Comparison of ENCODE assay signal across 8 cellular contexts in the genomic region with DNA sequence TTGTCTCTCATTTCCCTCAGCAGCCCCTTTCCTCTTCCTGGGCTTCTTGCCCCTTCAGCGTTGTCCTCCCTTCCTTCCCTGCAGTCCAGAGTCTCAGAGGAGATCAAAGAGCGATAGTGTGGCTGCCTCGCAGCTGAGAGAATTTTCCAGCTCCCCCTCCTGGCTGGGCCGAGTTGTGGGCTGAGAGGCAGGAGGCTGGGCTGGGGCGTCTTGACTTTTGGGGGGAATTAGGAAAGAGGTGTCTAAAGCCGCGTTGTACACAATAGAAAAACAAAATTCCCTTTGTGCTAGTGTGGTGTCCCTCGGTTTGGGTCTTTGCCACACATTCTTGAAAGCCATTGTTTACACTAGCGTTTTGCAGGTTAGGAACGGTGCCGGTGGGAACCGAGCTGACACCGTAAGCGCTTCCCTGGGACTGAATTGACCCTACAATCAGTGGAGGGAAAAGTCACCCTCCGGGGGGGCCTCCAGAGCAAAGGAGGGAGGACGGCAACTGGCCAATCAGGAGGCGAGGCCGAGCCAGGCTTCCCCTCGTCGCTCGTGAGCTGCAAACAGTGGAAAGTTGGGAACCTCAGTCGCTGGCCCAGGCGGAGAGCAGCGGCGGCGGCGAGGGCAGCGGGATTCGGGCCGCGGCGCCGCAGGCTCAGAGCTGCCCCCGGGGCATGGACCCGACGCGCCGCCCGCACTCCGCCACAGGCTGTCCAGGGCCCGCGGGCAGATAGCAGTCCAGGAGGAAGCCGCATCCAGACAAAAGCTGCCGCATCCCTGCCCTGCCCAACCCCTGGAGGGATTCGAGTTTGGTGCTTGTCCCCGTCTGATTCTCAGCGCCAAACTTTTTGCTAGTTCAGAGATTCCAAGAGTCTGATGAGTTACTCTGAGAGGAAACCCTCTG. TPM values are rescaled to one million over a fixed set of nuclear protein-coding genes. Genes with fewer than 3 reads are reported as not detected.
DNase-seq lines count a peak whose midpoint lies in the region; ATAC-seq, FAIRE-seq and TF ChIP-seq lines count a peak whose summit lies in the region.

A gene (plus strand): TSS at position 574 of the 892 bp plus-strand sequence. CDS start 389 bp downstream, outside the sequence.

- peaks cover 18% of the 10 kb centered on the region for H3K9me3 Mint-ChIP-seq in activated T-helper 1 cell treated with anti-CD3 and anti-CD28 coated beads, Interleukin-12 subunit alpha, Interleukin-12 subunit beta, Interleukin-2, Interleukin-4 antibody, amounts not matched to agents 30 ng/mL and 10 ng/mL and 1 ng/mL, durations not matched to agents 14 hours and 24 hours and 36 hours
- peaks cover 16 to 36% (median 22%) of the 10 kb centered on the region in 9 donors for H3K9me3 Mint-ChIP-seq in naive thymus-derived CD8-positive, alpha-beta T cell

- H3K27ac Mint-ChIP-seq in activated T-helper 1 cell treated with anti-CD3 and anti-CD28 coated beads, Interleukin-12 subunit alpha, Interleukin-12 subunit beta, Interleukin-2, Interleukin-4 antibody, amounts not matched to agents 30 ng/mL and 10 ng/mL and 1 ng/mL, durations not matched to agents 14 hours and 24 hours and 36 hours = no peak within 1 kb of the TSS
- peak within 1 kb of the TSS in 2 of 10 donors; percentile 1 to 18 for H3K27ac Mint-ChIP-seq in naive thymus-derived CD8-positive, alpha-beta T cell

- peaks cover 18% of the 10 kb centered on the region for H3K4me1 Mint-ChIP-seq in activated T-helper 1 cell treated with anti-CD3 and anti-CD28 coated beads, Interleukin-12 subunit alpha, Interleukin-12 subunit beta, Interleukin-2, Interleukin-4 antibody, amounts not matched to agents 30 ng/mL and 10 ng/mL and 1 ng/mL, durations not matched to agents 14 hours and 24 hours and 36 hours (ENCODE audit: low read depth)
- peaks cover 9 to 18% (median 17%) of the 10 kb centered on the region in 4 donors for H3K4me1 Mint-ChIP-seq in naive thymus-derived CD8-positive, alpha-beta T cell

- peak; percentile 45 to 50 for ATAC-seq in naive thymus-derived CD8-positive, alpha-beta T cell

- intact Hi-C loops in activated T-helper 1 cell treated with anti-CD3 and anti-CD28 coated beads, Interleukin-12 subunit alpha, Interleukin-12 subunit beta, Interleukin-2, Interleukin-4 antibody, amounts not matched to agents 30 ng/mL and 10 ng/mL and 1 ng/mL, durations not matched to agents 14 hours and 24 hours and 36 hours (cut with micrococcal nuclease) = loop anchor here (10.0 kb wide), 1 partner anchor 481 kb away; no protein-coding TSS in a partner anchor
- intact Hi-C loops in uterus (cut with DNase I; ENCODE audit: low total_unique reads) = no loop called here

- TF ChIP-seq POLR2A in GM12892 (IDR thresholded peaks at IDR 0.05; ENCODE audit: low read depth, low read length) (no peak), uterus (IDR thresholded peaks at IDR 0.05) (peak; percentile 45 to 49)

- H3K36me3 Mint-ChIP-seq in activated T-helper 1 cell treated with anti-CD3 and anti-CD28 coated beads, Interleukin-12 subunit alpha, Interleukin-12 subunit beta, Interleukin-2, Interleukin-4 antibody, amounts not matched to agents 30 ng/mL and 10 ng/mL and 1 ng/mL, durations not matched to agents 14 hours and 24 hours and 36 hours (ENCODE audit: low read depth) = peaks cover 2% of the 10 kb centered on the region
- H3K36me3 Mint-ChIP-seq in naive thymus-derived CD8-positive, alpha-beta T cell = peaks cover 0 to 34% (median 15%) of the 10 kb centered on the region in 3 donors

- TF ChIP-seq CTCF in AG04449 (IDR thresholded peaks at IDR 0.05; ENCODE audit: insufficient read depth, low read length, missing control alignments) (peak; percentile 41), uterus (IDR thresholded peaks at IDR 0.05) (peak in 2 of 4 experiments; percentile 14 to 19)

- CTCF ChIA-PET in AG04449 (lab: Yijun Ruan, JAX) = interaction anchor here (0.7 to 4.2 kb wide), 11 partner anchors 8 to 478 kb away, joined by 3 to 33 read pairs (median 3); no protein-coding TSS in a partner anchor

- H3K27me3 Mint-ChIP-seq in activated T-helper 1 cell treated with anti-CD3 and anti-CD28 coated beads, Interleukin-12 subunit alpha, Interleukin-12 subunit beta, Interleukin-2, Interleukin-4 antibody, amounts not matched to agents 30 ng/mL and 10 ng/mL and 1 ng/mL, durations not matched to agents 14 hours and 24 hours and 36 hours (ENCODE audit: insufficient read depth) = peaks cover 59% of the 10 kb centered on the region
- peaks cover 43 to 88% (median 49%) of the 10 kb centered on the region in 5 donors for H3K27me3 Mint-ChIP-seq in naive thymus-derived CD8-positive, alpha-beta T cell

- H3K36me3 ChIP-seq in uterus = no peaks in the 10 kb centered on the region

- peak; percentile 42 for FAIRE-seq in GM12892 (lab: Jason Lieb, UNC)
- FAIRE-seq in frontal cortex (lab: Jason Lieb, UNC) = no peak

- H3K9me3 ChIP-seq in uterus = no peaks in the 10 kb centered on the region

- H3K4me3 ChIP-seq in AG04449 (ENCODE audit: low read depth, low read length) (peak within 1 kb of the TSS; percentile 61), uterus (peak within 1 kb of the TSS; percentile 20 to 42)

- H3K4me1 ChIP-seq in uterus = peaks cover 0 to 8% of the 10 kb centered on the region in 2 donors

- peak within 1 kb of the TSS; percentile 70 for H3K4me3 Mint-ChIP-seq in activated T-helper 1 cell treated with anti-CD3 and anti-CD28 coated beads, Interleukin-12 subunit alpha, Interleukin-12 subunit beta, Interleukin-2, Interleukin-4 antibody, amounts not matched to agents 30 ng/mL and 10 ng/mL and 1 ng/mL, durations not matched to agents 14 hours and 24 hours and 36 hours
- H3K4me3 Mint-ChIP-seq in naive thymus-derived CD8-positive, alpha-beta T cell = peak within 1 kb of the TSS; percentile 47 to 86 (median 76)

- H3K27ac ChIP-seq in uterus = peak within 1 kb of the TSS; percentile 47 to 63

- no peaks in the 10 kb centered on the region for H3K27me3 ChIP-seq in uterus

- POLR2A ChIA-PET in AG04449 (lab: Yijun Ruan, JAX) = interaction anchor here (0.9 to 1.5 kb wide), 6 partner anchors 12 to 235 kb away, joined by 3 to 5 read pairs (median 4); no protein-coding TSS in a partner anchor
- POLR2A ChIA-PET in naive thymus-derived CD8-positive, alpha-beta T cell (lab: Charles Lee) = no interaction called here

- DNase-seq in AG04449 (ENCODE audit: low read depth, low spot score) = no peak
- DNase-seq in GM12892 (ENCODE audit: insufficient read length) = no peak
- peak; percentile 48 for DNase-seq in NCI-H460 (ENCODE audit: extremely low read depth, low read depth)
- DNase-seq in activated T-helper 1 cell treated with anti-CD3 and anti-CD28 coated beads, Interleukin-12 subunit alpha, Interleukin-12 subunit beta, Interleukin-2, Interleukin-4 antibody, amounts not matched to agents 30 ng/mL and 10 ng/mL and 1 ng/mL, durations not matched to agents 14 hours and 24 hours and 36 hours (ENCODE audit: low spot score) = peak; percentile 9
- DNase-seq in frontal cortex (ENCODE audit: low spot score in 2 of 2) = peak; percentile 32 to 42
- peak in 4 of 10 donors; percentile 1 to 16 (median 8) for DNase-seq in naive thymus-derived CD8-positive, alpha-beta T cell
- peak; percentile 68 to 72 for DNase-seq in uterus
- no peak for DNase-seq in CD1c-positive myeloid dendritic cell (ENCODE audit: extremely low spot score)

RNA-seq across cellular contexts. Expression of the gene that starts here (rescaled TPM):
- polyA plus RNA-seq in GM12892 (2012; ENCODE audit: missing spikeins) = 0.15 TPM
- total RNA-seq in NCI-H460 (2014; rRNA removed; shearing (Covaris generic)) = 0.81 and 1.2 TPM in 2 replicates
- 0.23 and 0.31 TPM in 2 replicates for polyA plus RNA-seq in NCI-H460 (2014; cell fraction: nucleus; rRNA removed)
- total RNA-seq in activated T-helper 1 cell treated with anti-CD3 and anti-CD28 coated beads, Interleukin-12 subunit alpha, Interleukin-12 subunit beta, Interleukin-2, Interleukin-4 antibody, amounts not matched to agents 30 ng/mL and 10 ng/mL and 1 ng/mL, durations not matched to agents 14 hours and 24 hours and 36 hours = under 0.01 TPM in 1 of 2 replicates, not detected in the other
- 1.6 TPM for total RNA-seq in frontal cortex
- total RNA-seq in naive thymus-derived CD8-positive, alpha-beta T cell = under 1 TPM; 0.14 to 0.26 TPM
- not detected for polyA plus RNA-seq in naive thymus-derived CD8-positive, alpha-beta T cell
- 10 to 100 TPM in 1 of 4 donors, 1 to 10 TPM in 2, under 1 TPM in 1; 0.59 to 92.9 (median 5.1) TPM for total RNA-seq in uterus

Comparison
In these comparisons a context has a peak if more than half of its experiments do, and no peak if none do; other contexts are left out.
1. Peak in DNase-seq in activated T-helper 1 cell treated with anti-CD3 and anti-CD28 coated beads, Interleukin-12 subunit alpha, Interleukin-12 subunit beta, Interleukin-2, Interleukin-4 antibody, amounts not matched to agents 30 ng/mL and 10 ng/mL and 1 ng/mL, durations not matched to agents 14 hours and 24 hours and 36 hours; RNA of the gene not detected or under 1 TPM.
2. Peak in ATAC-seq in naive thymus-derived CD8-positive, alpha-beta T cell; RNA of the gene not detected or under 1 TPM.
3. DNase-seq: peak in NCI-H460 (single experiment), frontal cortex (2 of 2) and uterus (2 of 2); none in AG04449 (single experiment), GM12892 (single experiment) and CD1c-positive myeloid dendritic cell (single experiment).